In the genomic region with DNA sequence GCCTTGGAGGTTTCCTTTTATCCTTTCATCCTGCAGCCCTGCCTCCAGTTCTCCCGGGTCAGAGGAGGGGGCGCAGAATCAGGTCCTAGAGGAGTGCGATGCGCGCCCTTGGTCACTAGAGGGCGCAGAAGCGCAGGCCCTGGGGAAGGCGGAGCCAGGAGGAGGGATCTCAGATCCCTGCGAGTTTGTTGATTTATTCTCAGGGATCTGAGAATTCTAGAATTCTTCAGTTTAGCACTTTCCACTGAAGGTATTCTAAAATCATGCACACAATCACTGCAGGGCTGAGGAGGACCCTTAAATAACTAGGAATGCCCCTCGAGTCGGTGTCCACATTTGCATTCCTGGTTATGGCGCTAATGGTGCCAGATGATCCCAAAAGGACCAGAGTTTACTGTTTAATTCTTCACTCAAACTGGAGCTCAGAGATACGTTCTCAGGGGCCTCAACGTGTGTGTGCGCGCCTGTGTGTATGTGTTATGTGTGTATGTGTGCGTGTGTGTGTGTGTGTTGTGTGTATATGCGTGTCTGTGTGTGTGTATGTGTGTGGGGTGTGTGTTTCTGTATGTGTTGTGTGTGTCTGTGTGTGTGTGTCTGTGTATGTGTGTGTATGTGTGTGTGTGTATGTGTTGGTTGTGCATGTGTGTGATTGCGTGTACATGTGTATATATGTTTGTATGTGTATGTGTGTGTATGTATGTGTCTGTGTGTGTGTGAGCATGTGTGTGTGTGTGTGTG, we compare ENCODE assay signal across 8 cellular contexts. TPM values are rescaled to one million over a fixed set of nuclear protein-coding genes. Genes with fewer than 3 reads are reported as not detected.
DNase-seq lines count a peak whose midpoint lies in the region; ATAC-seq and TF ChIP-seq lines count a peak whose summit lies in the region.

No MANE protein-coding gene starts in this region.

- POLR2A ChIA-PET in activated naive CD8-positive, alpha-beta T cell treated with anti-CD3 and anti-CD28 coated beads, Interleukin-2, amount 10 ng/mL, durations not matched to agents 7 days and 5 days (lab: Charles Lee): no interaction called here

- peak; percentile 96 for TF ChIP-seq CTCF in left ventricle myocardium inferior (IDR thresholded peaks at IDR 0.05; ENCODE audit: borderline replicate concordance)

- no peaks in the 10 kb centered on the region for H3K36me3 Mint-ChIP-seq in activated naive CD8-positive, alpha-beta T cell treated with anti-CD3 and anti-CD28 coated beads, Interleukin-2, amount 10 ng/mL, durations not matched to agents 7 days and 5 days

- DNase-seq in ELR (ENCODE audit: low read depth) (peak; percentile 72), HuH-7.5 (ENCODE audit: low spot score) (peak; percentile 31), left ventricle myocardium inferior (peak; percentile 50), sciatic nerve (ENCODE audit: low spot score) (peak; percentile 77), NCI-H2107 treated with DMSO at 0.1 percent for 48 hours (lab: John Stamatoyannopoulos, UW; ENCODE audit: unreplicated experiment) (no peak)
- peak; percentile 70 for DNase-seq in activated naive CD8-positive, alpha-beta T cell treated with anti-CD3 and anti-CD28 coated beads, Interleukin-2, amount 10 ng/mL, durations not matched to agents 7 days and 5 days

- H3K4me3 ChIP-seq in left ventricle myocardium inferior: peak overlapping the region; percentile 53

- peak overlapping the region; percentile 59 for H3K4me3 Mint-ChIP-seq in activated naive CD8-positive, alpha-beta T cell treated with anti-CD3 and anti-CD28 coated beads, Interleukin-2, amount 10 ng/mL, durations not matched to agents 7 days and 5 days

- H3K27me3 Mint-ChIP-seq in activated naive CD8-positive, alpha-beta T cell treated with anti-CD3 and anti-CD28 coated beads, Interleukin-2, amount 10 ng/mL, durations not matched to agents 7 days and 5 days: peaks cover 5% of the 10 kb centered on the region

- intact Hi-C loops in left ventricle myocardium inferior (cut with micrococcal nuclease): no loop called here
- intact Hi-C loops in sciatic nerve (cut with DNase I): no loop called here

- H3K36me3 ChIP-seq in left ventricle myocardium inferior: no peaks in the 10 kb centered on the region

- H3K9me3 ChIP-seq in left ventricle myocardium inferior (replicated peaks): no peaks in the 10 kb centered on the region

- ATAC-seq in GM21529 (IDR thresholded peaks at IDR 0.05; ENCODE audit: unreplicated experiment): peak; percentile 93
- peak; percentile 99 for ATAC-seq in SK-N-SH treated with all-trans-retinoic acid at 6 μM for 48 hours
- ATAC-seq in activated naive CD8-positive, alpha-beta T cell treated with anti-CD3 and anti-CD28 coated beads, Interleukin-2, amount 10 ng/mL, durations not matched to agents 7 days and 5 days (ENCODE audit: low read depth): peak; percentile 67
- peak; percentile 90 for ATAC-seq in sciatic nerve

- H3K27me3 ChIP-seq in left ventricle myocardium inferior (ENCODE audit: low read depth): peaks cover 15% of the 10 kb centered on the region

- no peaks in the 10 kb centered on the region for H3K9me3 Mint-ChIP-seq in activated naive CD8-positive, alpha-beta T cell treated with anti-CD3 and anti-CD28 coated beads, Interleukin-2, amount 10 ng/mL, durations not matched to agents 7 days and 5 days

- H3K27ac Mint-ChIP-seq in activated naive CD8-positive, alpha-beta T cell treated with anti-CD3 and anti-CD28 coated beads, Interleukin-2, amount 10 ng/mL, durations not matched to agents 7 days and 5 days: no peak overlapping the region

- no peak overlapping the region for H3K27ac ChIP-seq in left ventricle myocardium inferior (replicated peaks)

- H3K4me1 ChIP-seq in left ventricle myocardium inferior: peaks cover 7% of the 10 kb centered on the region

- peaks cover 5% of the 10 kb centered on the region for H3K4me1 Mint-ChIP-seq in activated naive CD8-positive, alpha-beta T cell treated with anti-CD3 and anti-CD28 coated beads, Interleukin-2, amount 10 ng/mL, durations not matched to agents 7 days and 5 days

TF ChIP-seq in SK-N-SH treated with all-trans-retinoic acid at 6 μM for 48 hours, 23 proteins besides CTCF, POLR2A, EP300 and RAD21:
- TF ChIP-seq ISL1 (CRISPR knock-in tag; IDR thresholded peaks at IDR 0.05) (no peak), CSDC2 (CRISPR knock-in tag; IDR thresholded peaks at IDR 0.05) (no peak), TCF4 (CRISPR knock-in tag; IDR thresholded peaks at IDR 0.05; ENCODE audit: borderline replicate concordance) (no peak), PATZ1 (CRISPR knock-in tag; IDR thresholded peaks at IDR 0.05; ENCODE audit: borderline replicate concordance) (no peak), BACH2 (CRISPR knock-in tag; IDR thresholded peaks at IDR 0.05; ENCODE audit: borderline replicate concordance) (no peak), GLIS3 (CRISPR knock-in tag; IDR thresholded peaks at IDR 0.05) (no peak), RARB (CRISPR knock-in tag; IDR thresholded peaks at IDR 0.05) (no peak), ESRRG (CRISPR knock-in tag; IDR thresholded peaks at IDR 0.05) (no peak), ZNF70 (CRISPR knock-in tag; IDR thresholded peaks at IDR 0.05) (no peak)
- TF ChIP-seq, protein P1, sequence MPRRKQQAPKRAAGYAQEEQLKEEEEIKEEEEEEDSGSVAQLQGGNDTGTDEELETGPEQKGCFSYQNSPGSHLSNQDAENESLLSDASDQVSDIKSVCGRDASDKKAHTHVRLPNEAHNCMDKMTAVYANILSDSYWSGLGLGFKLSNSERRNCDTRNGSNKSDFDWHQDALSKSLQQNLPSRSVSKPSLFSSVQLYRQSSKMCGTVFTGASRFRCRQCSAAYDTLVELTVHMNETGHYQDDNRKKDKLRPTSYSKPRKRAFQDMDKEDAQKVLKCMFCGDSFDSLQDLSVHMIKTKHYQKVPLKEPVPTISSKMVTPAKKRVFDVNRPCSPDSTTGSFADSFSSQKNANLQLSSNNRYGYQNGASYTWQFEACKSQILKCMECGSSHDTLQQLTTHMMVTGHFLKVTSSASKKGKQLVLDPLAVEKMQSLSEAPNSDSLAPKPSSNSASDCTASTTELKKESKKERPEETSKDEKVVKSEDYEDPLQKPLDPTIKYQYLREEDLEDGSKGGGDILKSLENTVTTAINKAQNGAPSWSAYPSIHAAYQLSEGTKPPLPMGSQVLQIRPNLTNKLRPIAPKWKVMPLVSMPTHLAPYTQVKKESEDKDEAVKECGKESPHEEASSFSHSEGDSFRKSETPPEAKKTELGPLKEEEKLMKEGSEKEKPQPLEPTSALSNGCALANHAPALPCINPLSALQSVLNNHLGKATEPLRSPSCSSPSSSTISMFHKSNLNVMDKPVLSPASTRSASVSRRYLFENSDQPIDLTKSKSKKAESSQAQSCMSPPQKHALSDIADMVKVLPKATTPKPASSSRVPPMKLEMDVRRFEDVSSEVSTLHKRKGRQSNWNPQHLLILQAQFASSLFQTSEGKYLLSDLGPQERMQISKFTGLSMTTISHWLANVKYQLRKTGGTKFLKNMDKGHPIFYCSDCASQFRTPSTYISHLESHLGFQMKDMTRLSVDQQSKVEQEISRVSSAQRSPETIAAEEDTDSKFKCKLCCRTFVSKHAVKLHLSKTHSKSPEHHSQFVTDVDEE (CRISPR knock-in tag; IDR thresholded peaks at IDR 0.05): no peak

RNA-seq across cellular contexts. Expression of gene ELAC2, which starts 6.9 kb away (rescaled TPM):
- 10 to 100 TPM; 57.4 to 60.2 TPM for total RNA-seq in activated naive CD8-positive, alpha-beta T cell treated with anti-CD3 and anti-CD28 coated beads, Interleukin-2, amount 10 ng/mL, durations not matched to agents 7 days and 5 days
- total RNA-seq in left ventricle myocardium inferior (55.6 TPM), sciatic nerve (51.4 TPM)
